10 cellular contexts compared by ENCODE assay signal in genomic region chr11:67415501-67416304, GRCh38. TPM values are rescaled to one million over a fixed set of nuclear protein-coding genes. Genes with fewer than 3 reads are reported as not detected.
DNase-seq lines count a peak whose midpoint lies in the region; ATAC-seq and TF ChIP-seq lines count a peak whose summit lies in the region.
"Had no signal": no experiment of that assay in that cellular context is flagged by ENCODE, and none has a peak within 500 bp of the region (broad histone marks: within the 10 kb centered on the region; RNA-seq: fewer than 3 reads in every experiment).

Gene CARNS1, plus strand, starts transcription at chr11:67415678. Its CDS starts 522 bp downstream, at chr11:67416200.

- ATAC-seq in stimulated activated naive CD8-positive, alpha-beta T cell treated with anti-CD3 and anti-CD28 coated beads, Interleukin-15, Interleukin-2, amounts not matched to agents 100 U/mL and 50 U/mL, for 24 hours: no peak
- ATAC-seq in HG02798 (IDR thresholded peaks at IDR 0.05; ENCODE audit: poor library complexity, unreplicated experiment): no peak

- H3K4me3 ChIP-seq in iPS-15b (ENCODE audit: low read depth, low read length) (peak within 1 kb of the TSS; percentile 52), adrenal gland (peak within 1 kb of the TSS in 1 of 4 donors; percentile 38), MG63 (no peak within 1 kb of the TSS)

- TF ChIP-seq CTCF in adrenal gland (IDR thresholded peaks at IDR 0.05): no peak

- H3K9me3 Mint-ChIP-seq in activated naive CD8-positive, alpha-beta T cell (ENCODE audit: low read depth): no peaks in the 10 kb centered on the region

- no peak for TF ChIP-seq POLR2A in adrenal gland (IDR thresholded peaks at IDR 0.05)

- H3K4me1 ChIP-seq in iPS-15b (ENCODE audit: control insufficient read depth, insufficient read depth, low read length): peaks cover 4% of the 10 kb centered on the region
- peaks cover 10 to 16% of the 10 kb centered on the region in 2 donors for H3K4me1 ChIP-seq in adrenal gland (replicated peaks in 1 of 2)

- peak within 1 kb of the TSS; percentile 97 for H3K27ac Mint-ChIP-seq in activated naive CD8-positive, alpha-beta T cell

- intact Hi-C loops in adrenal gland (cut with DNase I): no loop called here

- H3K27me3 ChIP-seq in iPS-15b (ENCODE audit: control insufficient read depth, insufficient read depth, low read length) (peaks cover 7% of the 10 kb centered on the region), adrenal gland (peaks cover 21% of the 10 kb centered on the region), MG63 (no peaks in the 10 kb centered on the region)

- H3K4me1 Mint-ChIP-seq in activated naive CD8-positive, alpha-beta T cell (ENCODE audit: low read depth): peaks cover 68% of the 10 kb centered on the region

- no peaks in the 10 kb centered on the region for H3K27me3 Mint-ChIP-seq in activated naive CD8-positive, alpha-beta T cell

- no peak within 1 kb of the TSS for H3K9ac ChIP-seq in iPS-15b (ENCODE audit: low read depth, low read length)

- WGBS in adrenal gland, 4 donors: 5 to 32% (median 8%) methylated on average over 7 to 67 of the region's 67 CpGs

- no peaks in the 10 kb centered on the region for H3K9me3 ChIP-seq in iPS-15b (ENCODE audit: control insufficient read depth, insufficient read depth, low read length)
- no peaks in the 10 kb centered on the region for H3K9me3 ChIP-seq in adrenal gland (replicated peaks in 1 of 3)
- no peaks in the 10 kb centered on the region for H3K9me3 ChIP-seq in MG63

- no peaks in the 10 kb centered on the region for H3K36me3 Mint-ChIP-seq in activated naive CD8-positive, alpha-beta T cell

- DNase-seq in DMS79 (lab: John Stamatoyannopoulos, UW): peak; percentile 11
- no peak for DNase-seq in DMS79 treated with DMSO at 0.1 percent for 48 hours (lab: John Stamatoyannopoulos, UW)
- peak; percentile 30 for DNase-seq in stimulated activated naive CD8-positive, alpha-beta T cell treated with anti-CD3 and anti-CD28 coated beads, Interleukin-15, Interleukin-2, amounts not matched to agents 100 U/mL and 50 U/mL, for 24 hours
- no peak for DNase-seq in adrenal gland
- no peak for DNase-seq in MG63
- DNase-seq: SIG-M5 had no signal

- H3K36me3 ChIP-seq in iPS-15b (ENCODE audit: control insufficient read depth, insufficient read depth, low read length) (no peaks in the 10 kb centered on the region), adrenal gland (replicated peaks in 1 of 2) (no peaks in the 10 kb centered on the region), MG63 (no peaks in the 10 kb centered on the region)

- peak within 1 kb of the TSS; percentile 85 for H3K4me3 Mint-ChIP-seq in activated naive CD8-positive, alpha-beta T cell

- no peak within 1 kb of the TSS for H3K27ac ChIP-seq in adrenal gland

RNA-seq across cellular contexts. Expression of gene CARNS1, which starts in this region (rescaled TPM):
- under 1 TPM in 7 of 8 donors, not detected in 1; 0.10 to 0.80 (median 0.32) TPM for total RNA-seq in adrenal gland
- polyA plus RNA-seq in adrenal gland: under 1 TPM; 0.37 to 0.56 (median 0.51) TPM
- total RNA-seq in MG63 (2014; rRNA removed; shearing (Covaris generic); ENCODE audit: low replicate concordance): not detected in 2 replicates
- total RNA-seq: H4 had no signal

Comparison
In these comparisons a context has a peak if more than half of its experiments do, and no peak if none do; other contexts are left out.
1. DNase-seq: peak in DMS79 (single experiment) and stimulated activated naive CD8-positive, alpha-beta T cell treated with anti-CD3 and anti-CD28 coated beads, Interleukin-15, Interleukin-2, amounts not matched to agents 100 U/mL and 50 U/mL, for 24 hours (single experiment); none in DMS79 treated with DMSO at 0.1 percent for 48 hours (single experiment), adrenal gland (0 of 7) and MG63 (single experiment).